1 cellular context compared by ENCODE assay signal in genomic region chr1:160605792-160606520, GRCh38.
TF ChIP-seq lines count a peak whose summit lies in the region.

No MANE protein-coding gene starts in this region.

TF ChIP-seq in GM12878, 131 proteins besides CTCF, POLR2A, EP300 and RAD21 (continues in another document):
- TF ChIP-seq BRCA1 (IDR thresholded peaks at IDR 0.05; ENCODE audit: low read depth, low read length), result no peak
- TF ChIP-seq YY1 (IDR thresholded peaks at IDR 0.05; ENCODE audit: low read depth, low read length), result peak; percentile 81
- TF ChIP-seq RUNX3 (IDR thresholded peaks at IDR 0.05; ENCODE audit: low read length), result peak; percentile 78
- TF ChIP-seq E4F1 (IDR thresholded peaks at IDR 0.05; ENCODE audit: borderline replicate concordance, partially characterized antibody), result no peak
- TF ChIP-seq RELB (IDR thresholded peaks at IDR 0.05; ENCODE audit: low read depth), result 0 out of 2 replicates have a peak, but pooled peaks have one; percentile 10
- peak; percentile 60 for TF ChIP-seq ZNF687 (IDR thresholded peaks at IDR 0.05)
- TF ChIP-seq IKZF2 (IDR thresholded peaks at IDR 0.05), result peak; percentile 64 to 65; a peak in 2 of 4 replicates
- TF ChIP-seq SPI1 (IDR thresholded peaks at IDR 0.05; ENCODE audit: borderline replicate concordance, insufficient read depth, low read depth, low read length), result no peak
- peak; percentile 43 for TF ChIP-seq RELA (IDR thresholded peaks at IDR 0.05; ENCODE audit: borderline replicate concordance, partially characterized antibody)
- peak; percentile 71 for TF ChIP-seq IKZF1 (conservative IDR thresholded peaks at IDR 0.05)
- TF ChIP-seq E2F8 (IDR thresholded peaks at IDR 0.05; ENCODE audit: low read depth, partially characterized antibody), result no peak
- TF ChIP-seq NFIC (IDR thresholded peaks at IDR 0.05; ENCODE audit: low read depth, low read length), result no peak; the same call in 1 of the 2 replicates
- TF ChIP-seq GATAD2B (conservative IDR thresholded peaks at IDR 0.05; ENCODE audit: low read depth), result peak; percentile 63; the same call in 1 of the 2 replicates
- TF ChIP-seq TCF12 (IDR thresholded peaks at IDR 0.05; ENCODE audit: low read depth, low read length), result no peak
- TF ChIP-seq TCF7 (IDR thresholded peaks at IDR 0.05; ENCODE audit: borderline replicate concordance), result no peak
- no peak for TF ChIP-seq IRF5 (IDR thresholded peaks at IDR 0.05; ENCODE audit: borderline replicate concordance)
- no peak for TF ChIP-seq SKIL (IDR thresholded peaks at IDR 0.05; ENCODE audit: low read depth, poor library complexity, severe bottlenecking)
- TF ChIP-seq MTA3 (IDR thresholded peaks at IDR 0.05; ENCODE audit: borderline replicate concordance, low read length), result no peak; the same call in 1 of the 2 replicates
- no peak for TF ChIP-seq SIN3A (IDR thresholded peaks at IDR 0.05; ENCODE audit: low read depth, low read length)
- TF ChIP-seq MEF2B (IDR thresholded peaks at IDR 0.05; ENCODE audit: partially characterized antibody, poor library complexity, severe bottlenecking), result peak; percentile 94
- no peak for TF ChIP-seq ASH2L (IDR thresholded peaks at IDR 0.05; ENCODE audit: borderline replicate concordance, low read depth)
- TF ChIP-seq LARP7 (IDR thresholded peaks at IDR 0.05), result no peak
- no peak for TF ChIP-seq PKNOX1 (IDR thresholded peaks at IDR 0.05)
- TF ChIP-seq HCFC1 (IDR thresholded peaks at IDR 0.05; ENCODE audit: low read length), result no peak
- 0 out of 2 replicates have a peak, but pooled peaks have one; percentile 15 for TF ChIP-seq NBN (IDR thresholded peaks at IDR 0.05)
- TF ChIP-seq HDGF (IDR thresholded peaks at IDR 0.05), result peak; percentile 53
- TF ChIP-seq SMC3 (IDR thresholded peaks at IDR 0.05; ENCODE audit: borderline replicate concordance, low read length), result peak; percentile 39; the same call in 1 of the 2 replicates
- TF ChIP-seq IRF4 (IDR thresholded peaks at IDR 0.05; ENCODE audit: low read depth, low read length), result peak; percentile 69; the same call in 1 of the 2 replicates
- no peak for TF ChIP-seq E2F4 (IDR thresholded peaks at IDR 0.05; ENCODE audit: low read depth, low read length)
- TF ChIP-seq USF2 (IDR thresholded peaks at IDR 0.05; ENCODE audit: borderline replicate concordance, low read depth, low read length), result no peak
- TF ChIP-seq ZBED1 (IDR thresholded peaks at IDR 0.05; ENCODE audit: borderline replicate concordance), result no peak; the same call in 1 of the 2 replicates
- TF ChIP-seq REST (IDR thresholded peaks at IDR 0.05; ENCODE audit: low read depth, low read length), result no peak
- no peak for TF ChIP-seq MYC (IDR thresholded peaks at IDR 0.05; ENCODE audit: insufficient read depth, insufficient read length, insufficient replicate concordance, low read length, severe bottlenecking)
